22 cellular contexts compared by ENCODE assay signal in genomic region chr7:52501696-52502095, GRCh38.
"Had no signal": no experiment of that assay in that cellular context is flagged by ENCODE, and none has a peak within 500 bp of the region (broad histone marks: within the 10 kb centered on the region; RNA-seq: fewer than 3 reads in every experiment).

No MANE protein-coding gene starts in this region.

- H3K9me3 Mint-ChIP-seq: nephron, neural progenitor cell had no signal

- DNase-seq: effector memory CD8-positive, alpha-beta T cell; kidney; mesendoderm; midbrain; naive thymus-derived CD4-positive, alpha-beta T cell; stimulated activated CD4-positive, alpha-beta T cell treated with anti-CD3 and anti-CD28 coated beads, Interleukin-2, amount 100 ng/mL, for 24 hours; stimulated activated CD4-positive, alpha-beta T cell treated with anti-CD3 and anti-CD28 coated beads, Interleukin-4, amount 100 ng/mL, for 24 hours; stimulated activated naive CD8-positive, alpha-beta T cell treated with anti-CD3 and anti-CD28 coated beads, Interleukin-15, Interleukin-2, amounts not matched to agents 100 U/mL and 50 U/mL, for 24 hours; testis; upper lobe of right lung; uterus had no signal

- H3K9ac ChIP-seq: neural progenitor cell, parathyroid adenoma had no signal

- H3K4me1 Mint-ChIP-seq: naive thymus-derived CD4-positive, alpha-beta T cell; neural progenitor cell; stimulated activated effector memory CD8-positive, alpha-beta T cell treated with anti-CD3 and anti-CD28 coated beads, Interleukin-12 subunit alpha, Interleukin-12 subunit beta, amount 100 ng/mL, for 72 hours had no signal

- ATAC-seq: effector memory CD8-positive, alpha-beta T cell; left lobe of liver; naive thymus-derived CD4-positive, alpha-beta T cell; sciatic nerve; stimulated activated effector memory CD8-positive, alpha-beta T cell treated with anti-CD3 and anti-CD28 coated beads, Interleukin-12 subunit alpha, Interleukin-12 subunit beta, amount 100 ng/mL, for 72 hours; stimulated activated naive CD8-positive, alpha-beta T cell treated with anti-CD3 and anti-CD28 coated beads, Interleukin-15, Interleukin-2, amounts not matched to agents 100 U/mL and 50 U/mL, for 24 hours; upper lobe of right lung had no signal

- H3K4me3 ChIP-seq: coronary artery, lung, neural progenitor cell, prostate gland, right atrium auricular region, testis, tibial nerve, upper lobe of right lung, uterus had no signal

- H3K27ac ChIP-seq: coronary artery, neural progenitor cell, parathyroid adenoma, prostate gland, right atrium auricular region, testis, tibial nerve, upper lobe of right lung, uterus had no signal

- H3K4me2 ChIP-seq: neural progenitor cell had no signal

- H3K27ac Mint-ChIP-seq: effector memory CD8-positive, alpha-beta T cell; naive thymus-derived CD4-positive, alpha-beta T cell; nephron; neural progenitor cell; stimulated activated effector memory CD8-positive, alpha-beta T cell treated with anti-CD3 and anti-CD28 coated beads, Interleukin-12 subunit alpha, Interleukin-12 subunit beta, amount 100 ng/mL, for 72 hours had no signal

- H3K4me3 Mint-ChIP-seq: effector memory CD8-positive, alpha-beta T cell; naive thymus-derived CD4-positive, alpha-beta T cell; nephron; neural progenitor cell; stimulated activated effector memory CD8-positive, alpha-beta T cell treated with anti-CD3 and anti-CD28 coated beads, Interleukin-12 subunit alpha, Interleukin-12 subunit beta, amount 100 ng/mL, for 72 hours had no signal

- H3K27me3 Mint-ChIP-seq: effector memory CD8-positive, alpha-beta T cell; naive thymus-derived CD4-positive, alpha-beta T cell had no signal

- H3K79me2 ChIP-seq: parathyroid adenoma had no signal

- H3K4me1 ChIP-seq: parathyroid adenoma, prostate gland, right atrium auricular region, testis, tibial nerve, upper lobe of right lung, uterus had no signal

- H3K36me3 Mint-ChIP-seq: naive thymus-derived CD4-positive, alpha-beta T cell; neural progenitor cell; stimulated activated effector memory CD8-positive, alpha-beta T cell treated with anti-CD3 and anti-CD28 coated beads, Interleukin-12 subunit alpha, Interleukin-12 subunit beta, amount 100 ng/mL, for 72 hours had no signal

- H2AFZ ChIP-seq: parathyroid adenoma had no signal

- H3K36me3 ChIP-seq: neural progenitor cell, prostate gland, right atrium auricular region, tibial nerve, upper lobe of right lung, uterus had no signal

- H3K9me3 ChIP-seq: prostate gland, right atrium auricular region, testis, tibial nerve, upper lobe of right lung, uterus had no signal

- H3K27me3 ChIP-seq: neural progenitor cell, right atrium auricular region, testis, tibial nerve, upper lobe of right lung, uterus had no signal
